In genomic region chr9:77647659-77648457, GRCh38 we compare ENCODE assay signal across 8 cellular contexts. TPM values are rescaled to one million over a fixed set of nuclear protein-coding genes. Genes with fewer than 3 reads are reported as not detected.
DNase-seq lines count a peak whose midpoint lies in the region; ATAC-seq and TF ChIP-seq lines count a peak whose summit lies in the region.

GNA14 (minus strand) TSS chr9:77648322; CDS start chr9:77647793, 529 bp downstream.

- peak within 1 kb of the TSS; percentile 47 for H3K4me3 ChIP-seq in AG10803 (ENCODE audit: low read length)
- peak within 1 kb of the TSS; percentile 56 to 60 for H3K4me3 ChIP-seq in esophagus (ENCODE audit: low read depth in 1 of 2, low read length in 2 of 2)
- peak within 1 kb of the TSS; percentile 54 for H3K4me3 ChIP-seq in mucosa of stomach (ENCODE audit: low read length)

- ATAC-seq in HG02642 (IDR thresholded peaks at IDR 0.05; ENCODE audit: poor library complexity, unreplicated experiment) (no peak), GM21526 (IDR thresholded peaks at IDR 0.05; ENCODE audit: low FRiP score, unreplicated experiment) (no peak)

- DNase-seq in AG10803 (ENCODE audit: low read depth) (peak; percentile 14), NCI-H2196 (lab: John Stamatoyannopoulos, UW; ENCODE audit: unreplicated experiment) (peak; percentile 64), RPMI8226 (no peak), kidney tubule cell (ENCODE audit: low spot score) (no peak)

- H3K9me3 ChIP-seq in esophagus (ENCODE audit: control insufficient read depth in 2 of 2, insufficient read depth in 1 of 2, low read depth in 1 of 2, low read length in 1 of 2) (no peaks in the 10 kb centered on the region), mucosa of stomach (ENCODE audit: control insufficient read depth, low read length) (no peaks in the 10 kb centered on the region)

- H3K27me3 ChIP-seq in esophagus (ENCODE audit: control insufficient read depth in 1 of 2, insufficient read depth in 2 of 2, low read length in 2 of 2) (peaks cover 0 to 2% of the 10 kb centered on the region in 2 donors), mucosa of stomach (ENCODE audit: control insufficient read depth, insufficient read depth, low read length) (peaks cover 17% of the 10 kb centered on the region)

- no peaks in the 10 kb centered on the region for H3K4me1 ChIP-seq in esophagus (ENCODE audit: control insufficient read depth in 2 of 2, insufficient read depth in 2 of 2, low read length in 1 of 2)
- H3K4me1 ChIP-seq in mucosa of stomach (ENCODE audit: control insufficient read depth, insufficient read depth, low read length): peaks cover 3% of the 10 kb centered on the region

- 4 to 5% methylated on average over 69 of the region's 69 CpGs for WGBS in esophagus, 2 donors

- TF ChIP-seq CTCF in AG10803 (conservative IDR thresholded peaks at IDR 0.05; ENCODE audit: low read length): no peak

- peak within 1 kb of the TSS; percentile 48 for H3K9ac ChIP-seq in mucosa of stomach (ENCODE audit: low read length)

- H3K36me3 ChIP-seq in esophagus (ENCODE audit: control insufficient read depth in 2 of 2, insufficient read depth in 2 of 2, low read length in 1 of 2): no peaks in the 10 kb centered on the region
- no peaks in the 10 kb centered on the region for H3K36me3 ChIP-seq in mucosa of stomach (ENCODE audit: control insufficient read depth, insufficient read depth, low read length)

- peak within 1 kb of the TSS; percentile 18 to 29 for H3K27ac ChIP-seq in esophagus (ENCODE audit: low read depth in 2 of 2, low read length in 1 of 2)

RNA-seq across cellular contexts. Expression of gene GNA14, which starts in this region (rescaled TPM):
- 1 to 10 TPM in 1 of 2 donors, under 1 TPM in 1; 0.94 to 1.9 TPM for polyA plus RNA-seq in esophagus

Comparison
In these comparisons a context has a peak if more than half of its experiments do, and no peak if none do; other contexts are left out.
1. DNase-seq: peak in AG10803 (single experiment) and NCI-H2196 (single experiment); none in RPMI8226 (single experiment) and kidney tubule cell (single experiment).
2. Peak in every context shown above with its lines, with median percentiles within 50 percentile points of each other: H3K4me3 ChIP-seq.